Comparison of ENCODE assay signal across 8 cellular contexts in genomic region chr4:158667651-158668198, GRCh38. TPM values are rescaled to one million over a fixed set of nuclear protein-coding genes. Genes with fewer than 3 reads are reported as not detected.
A peak's percentile ranks its signal among the peaks of the same experiment; 100 is the strongest.
DNase-seq lines count a peak whose midpoint lies in the region; ATAC-seq, FAIRE-seq and TF ChIP-seq lines count a peak whose summit lies in the region.

No MANE protein-coding gene starts in this region.

- H3K27ac Mint-ChIP-seq in nephron: no peak overlapping the region

- H3K4me3 Mint-ChIP-seq in nephron: no peak overlapping the region

- no peak overlapping the region for H3K4me2 ChIP-seq in K562 (ENCODE audit: insufficient read depth, low read length)

- H3K79me2 ChIP-seq in K562 (ENCODE audit: control insufficient read depth, insufficient read depth, low read length): peaks cover 25% of the 10 kb centered on the region

- H3K4me3 ChIP-seq in NB4 (ENCODE audit: low read depth, low read length) (no peak overlapping the region), K562 (no peak overlapping the region), upper lobe of left lung (no peak overlapping the region)

- no peaks in the 10 kb centered on the region for H3K27me3 ChIP-seq in K562 (ENCODE audit: control insufficient read depth in 2 of 2, insufficient read depth in 2 of 2, low read length in 2 of 2)
- H3K27me3 ChIP-seq in upper lobe of left lung: no peaks in the 10 kb centered on the region

- peak; percentile 22 to 38; a peak in 3 of 4 replicates for TF ChIP-seq RAD21 in K562 (CRISPR knock-in tag; conservative IDR thresholded peaks at IDR 0.05 in 1 of 2, IDR thresholded peaks at IDR 0.05 in 1 of 2)

- intact Hi-C loops in K562 (cut with micrococcal nuclease): no loop called here

- H3K9me3 Mint-ChIP-seq in nephron: no peaks in the 10 kb centered on the region

- ATAC-seq in K562 (peak; percentile 15), upper lobe of left lung (ENCODE audit: low FRiP score in 2 of 2) (no peak)

- peaks cover 21% of the 10 kb centered on the region for H3K36me3 Mint-ChIP-seq in nephron (ENCODE audit: low read depth)

- no peak overlapping the region for H2AFZ ChIP-seq in K562 (ENCODE audit: low read depth, low read length)

- peaks cover 12% of the 10 kb centered on the region; the same call in 2 of the 3 replicates for H3K36me3 ChIP-seq in K562 (ENCODE audit: control insufficient read depth, insufficient read depth, low read length)
- H3K36me3 ChIP-seq in upper lobe of left lung: no peaks in the 10 kb centered on the region

- H3K4me1 Mint-ChIP-seq in nephron: peaks cover 19% of the 10 kb centered on the region

- FAIRE-seq in K562 (lab: Jason Lieb, UNC): peak; percentile 79

- CTCF ChIA-PET in K562 (lab: Yijun Ruan, JAX; ENCODE audit: low intra/inter-chr PET ratio): interaction anchor here (0.8 kb wide), 1 partner anchor 183 kb away, joined by 3 read pairs; no protein-coding TSS in a partner anchor

- WGBS in K562 (ENCODE audit: insufficient coverage, low coverage, missing lambda C conversion rate): 44% methylated on average over 3 of the region's 3 CpGs
- WGBS in upper lobe of left lung, 2 donors: 84% methylated on average over 3 of the region's 3 CpGs

- H3K4me1 ChIP-seq in K562 (replicated peaks in 1 of 2; ENCODE audit: control insufficient read depth in 2 of 2, insufficient read depth in 2 of 2, low read length in 2 of 2) (peaks cover 8 to 15% of the 10 kb centered on the region in 2 experiments; a peak in 4 of 5 replicates), upper lobe of left lung (peaks cover 7 to 18% (median 9%) of the 10 kb centered on the region in 4 donors)

- H3K27me3 Mint-ChIP-seq in nephron (ENCODE audit: low read depth): no peaks in the 10 kb centered on the region

- DNase-seq in NCI-H510A treated with DMSO at 0.1 percent for 48 hours (lab: John Stamatoyannopoulos, UW) (peak; percentile 29), NCI-H510A (lab: John Stamatoyannopoulos, UW) (no peak), NB4 (ENCODE audit: low read depth) (peak; percentile 74), K562 (ENCODE audit: extremely low read depth in 1 of 4, low spot score in 3 of 4) (peak; percentile 45 to 52 (median 50)), DMS79 treated with DMSO at 0.1 percent for 48 hours (lab: John Stamatoyannopoulos, UW) (no peak), upper lobe of left lung (no peak), globus pallidus (ENCODE audit: low spot score) (no peak)

- POLR2A ChIA-PET in K562 (lab: Yijun Ruan, JAX): interaction anchor here (0.6 to 1.0 kb wide), 2 partner anchors 8 to 10 kb away, joined by 3 read pairs; no protein-coding TSS in a partner anchor

- H3K9me3 ChIP-seq in K562 (replicated peaks; ENCODE audit: control insufficient read depth, insufficient read depth, low read depth, low read length): no peaks in the 10 kb centered on the region; the same call in 1 of the 2 replicates
- H3K9me3 ChIP-seq in upper lobe of left lung: no peaks in the 10 kb centered on the region

- no peak overlapping the region for H3K9ac ChIP-seq in K562 (ENCODE audit: insufficient read depth in 1 of 2, low read depth in 2 of 2, low read length in 2 of 2)

- TF ChIP-seq POLR2A in NB4 (IDR thresholded peaks at IDR 0.05; ENCODE audit: extremely low read depth, insufficient read length) (no peak), K562 (conservative IDR thresholded peaks at IDR 0.05) (no peak), upper lobe of left lung (IDR thresholded peaks at IDR 0.05) (no peak)

- H4K20me1 ChIP-seq in K562 (replicated peaks; ENCODE audit: control insufficient read depth, insufficient read depth, low read length): no peaks in the 10 kb centered on the region

- no peaks in the 10 kb centered on the region for H3K9me1 ChIP-seq in K562 (ENCODE audit: control insufficient read depth, insufficient read depth, low read length)

- BruUV-seq in K562 (replicated peaks; lab: Mats Ljungman, UMichigan): no TSS peak

- TF ChIP-seq CTCF in NB4 (IDR thresholded peaks at IDR 0.05; ENCODE audit: low read depth, low read length): peak; percentile 74
- peak; percentile 67 to 71 (median 67) for TF ChIP-seq CTCF in K562 (IDR thresholded peaks at IDR 0.05 in 2 of 3, conservative IDR thresholded peaks at IDR 0.05 in 1 of 3; ENCODE audit: insufficient read depth in 2 of 3, low read depth in 1 of 3, low read length in 3 of 3)
- peak; percentile 47 to 53 (median 49) for TF ChIP-seq CTCF in nephron (IDR thresholded peaks at IDR 0.05; ENCODE audit: unreplicated experiment in 3 of 3)
- TF ChIP-seq CTCF in upper lobe of left lung (IDR thresholded peaks at IDR 0.05): peak in 3 of 6 experiments; percentile 14 to 29 (median 17)

- TF ChIP-seq EP300 in K562 (IDR thresholded peaks at IDR 0.05; ENCODE audit: low read length): 0 out of 2 replicates have a peak, but pooled peaks have one; percentile 12
- TF ChIP-seq EP300 in upper lobe of left lung (IDR thresholded peaks at IDR 0.05): no peak

- no peak overlapping the region for H3K27ac ChIP-seq in K562 (ENCODE audit: extremely low read depth, low read depth, low read length)
- no peak overlapping the region for H3K27ac ChIP-seq in upper lobe of left lung

- in situ Hi-C loops in K562 (cut with MboI): no loop called here

TF ChIP-seq in K562, 482 proteins besides CTCF, POLR2A, EP300 and RAD21 (continues in another document):
- TF ChIP-seq KLF1 (tag; IDR thresholded peaks at IDR 0.05) (no peak), ZFP36 (IDR thresholded peaks at IDR 0.05; ENCODE audit: low read depth, low read length, partially characterized antibody) (peak; percentile 83)

RNA-seq across cellular contexts. Expression of gene C4orf46, which starts 4.0 kb away (rescaled TPM):
- 9.3 and 18.6 TPM in 2 replicates for total RNA-seq in K562 (2011; cell fraction: chromatin; rRNA removed; ENCODE audit: low replicate concordance)
- total RNA-seq in K562 (2011; cell fraction: nucleolus; rRNA removed): 7.3 and 7.8 TPM in 2 replicates
- 21.6 and 40.2 TPM in 2 replicates for total RNA-seq in K562 (2011; cell fraction: nucleoplasm; rRNA removed)
- total RNA-seq in K562 (2014; rRNA removed) (9.7 and 12.9 TPM in 2 replicates), K562 (2014; rRNA removed; fragmentation: Illumina TruSeq; extraction: Trizol) (20.7 and 22.9 TPM in 2 replicates), K562 (2015; rRNA removed; fragmentation: Illumina TruSeq; extraction: Trizol) (15.7 and 18.5 TPM in 2 replicates), K562 (2021) (13.7 and 17.0 TPM in 2 replicates), upper lobe of left lung (1 to 10 TPM in 5 of 6 donors, not detected in 1; 1.8 to 3.2 (median 3.0) TPM)
- polyA plus RNA-seq in K562 (2011; rRNA removed) (19.6 and 22.8 TPM in 2 replicates), K562 (2014; fragmentation: Illumina TruSeq; extraction: Trizol) (20.8 and 24.4 TPM in 2 replicates), K562 (2014; fragmentation: Nextera tagmentation; extraction: Ambion mirVana) (10 to 100 TPM; 11.6 to 11.7 TPM), K562 (2014; rRNA removed) (13.3 and 17.8 TPM in 2 replicates)
- 6.0 and 11.1 TPM in 2 replicates for polyA plus RNA-seq in K562 (2011; cell fraction: cytosol; rRNA removed)
- polyA plus RNA-seq in K562 (2011; cell fraction: nucleus; rRNA removed): 12.7 and 19.8 TPM in 2 replicates
- 10.1 and 14.7 TPM in 2 replicates for polyA plus RNA-seq in K562 (2012)
- 13.5 and 15.9 TPM in 2 replicates for polyA minus RNA-seq in K562 (2011; rRNA and poly(A)+ RNA removed)
- polyA minus RNA-seq in K562 (2011; cell fraction: cytosol; rRNA and poly(A)+ RNA removed): 5.5 and 6.5 TPM in 2 replicates
- polyA minus RNA-seq in K562 (2011; cell fraction: nucleus; rRNA and poly(A)+ RNA removed): 2.2 and 5.3 TPM in 2 replicates

RNA-seq across cellular contexts. Expression of gene ETFDH, which starts 4.4 kb away (rescaled TPM):
- 14.8 and 56.4 TPM in 2 replicates for total RNA-seq in K562 (2011; cell fraction: chromatin; rRNA removed; ENCODE audit: low replicate concordance)
- total RNA-seq in K562 (2011; cell fraction: nucleolus; rRNA removed): 8.2 and 12.4 TPM in 2 replicates
- total RNA-seq in K562 (2011; cell fraction: nucleoplasm; rRNA removed): 20.1 and 25.6 TPM in 2 replicates
- total RNA-seq in K562 (2014; rRNA removed): 15.7 and 16.0 TPM in 2 replicates
- 25.9 and 30.4 TPM in 2 replicates for total RNA-seq in K562 (2014; rRNA removed; fragmentation: Illumina TruSeq; extraction: Trizol)
- total RNA-seq in K562 (2015; rRNA removed; fragmentation: Illumina TruSeq; extraction: Trizol): 24.9 and 26.7 TPM in 2 replicates
- 21.1 and 21.7 TPM in 2 replicates for total RNA-seq in K562 (2021)
- 21.9 and 29.8 TPM in 2 replicates for polyA plus RNA-seq in K562 (2011; rRNA removed)
- 10.7 and 15.5 TPM in 2 replicates for polyA plus RNA-seq in K562 (2011; cell fraction: cytosol; rRNA removed)
- polyA plus RNA-seq in K562 (2011; cell fraction: nucleus; rRNA removed): 23.8 and 26.2 TPM in 2 replicates
- polyA plus RNA-seq in K562 (2012): 13.9 and 19.5 TPM in 2 replicates
- polyA plus RNA-seq in K562 (2014; fragmentation: Illumina TruSeq; extraction: Trizol): 26.2 and 33.6 TPM in 2 replicates
- polyA plus RNA-seq in K562 (2014; fragmentation: Nextera tagmentation; extraction: Ambion mirVana): 10 to 100 TPM; 14.6 to 25.1 TPM
- polyA plus RNA-seq in K562 (2014; rRNA removed): 27.3 and 30.7 TPM in 2 replicates
- polyA minus RNA-seq in K562 (2011; rRNA and poly(A)+ RNA removed): 15.3 and 19.3 TPM in 2 replicates
- polyA minus RNA-seq in K562 (2011; cell fraction: cytosol; rRNA and poly(A)+ RNA removed): 9.8 and 9.9 TPM in 2 replicates
- 5.4 and 14.3 TPM in 2 replicates for polyA minus RNA-seq in K562 (2011; cell fraction: nucleus; rRNA and poly(A)+ RNA removed)
- 10 to 100 TPM; 12.2 to 44.2 (median 22.3) TPM for total RNA-seq in upper lobe of left lung

RNA-seq across cellular contexts. Expression of gene PPID, which starts 55.5 kb away (rescaled TPM):
- 13.7 and 37.1 TPM in 2 replicates for total RNA-seq in K562 (2011; cell fraction: chromatin; rRNA removed; ENCODE audit: low replicate concordance)
- 9.2 and 10.5 TPM in 2 replicates for total RNA-seq in K562 (2011; cell fraction: nucleolus; rRNA removed)
- 24.2 and 45.6 TPM in 2 replicates for total RNA-seq in K562 (2011; cell fraction: nucleoplasm; rRNA removed)
- total RNA-seq in K562 (2014; rRNA removed): 70.3 and 73.7 TPM in 2 replicates
- total RNA-seq in K562 (2014; rRNA removed; fragmentation: Illumina TruSeq; extraction: Trizol): 112 and 113 TPM in 2 replicates
- total RNA-seq in K562 (2015; rRNA removed; fragmentation: Illumina TruSeq; extraction: Trizol): 110 and 125 TPM in 2 replicates
- total RNA-seq in K562 (2021): 49.3 and 51.7 TPM in 2 replicates
- polyA plus RNA-seq in K562 (2011; rRNA removed): 29.0 and 46.5 TPM in 2 replicates
- 28.5 and 32.8 TPM in 2 replicates for polyA plus RNA-seq in K562 (2011; cell fraction: cytosol; rRNA removed)
- polyA plus RNA-seq in K562 (2011; cell fraction: nucleus; rRNA removed): 16.4 and 17.8 TPM in 2 replicates
- polyA plus RNA-seq in K562 (2012): 44.4 and 60.2 TPM in 2 replicates
- 122 and 160 TPM in 2 replicates for polyA plus RNA-seq in K562 (2014; fragmentation: Illumina TruSeq; extraction: Trizol)
- 100 to 1,000 TPM in 1 of 2 experiments, 10 to 100 TPM in 1; 57.5 to 135 TPM for polyA plus RNA-seq in K562 (2014; fragmentation: Nextera tagmentation; extraction: Ambion mirVana)
- polyA plus RNA-seq in K562 (2014; rRNA removed): 90.9 and 98.6 TPM in 2 replicates
- polyA minus RNA-seq in K562 (2011; rRNA and poly(A)+ RNA removed): 23.9 and 24.5 TPM in 2 replicates
- 16.5 and 16.6 TPM in 2 replicates for polyA minus RNA-seq in K562 (2011; cell fraction: cytosol; rRNA and poly(A)+ RNA removed)
- polyA minus RNA-seq in K562 (2011; cell fraction: nucleus; rRNA and poly(A)+ RNA removed): 9.8 and 16.8 TPM in 2 replicates
- 10 to 100 TPM in 5 of 6 donors, 1 to 10 TPM in 1; 5.0 to 33.5 (median 16.6) TPM for total RNA-seq in upper lobe of left lung

Comparison
In these comparisons a context has a peak if more than half of its experiments do, and no peak if none do; other contexts are left out.
1. DNase-seq: peak in NCI-H510A treated with DMSO at 0.1 percent for 48 hours (single experiment), NB4 (single experiment) and K562 (4 of 4); none in NCI-H510A (single experiment), DMS79 treated with DMSO at 0.1 percent for 48 hours (single experiment), upper lobe of left lung (0 of 2) and globus pallidus (single experiment).